ENCODE assay signal across 18 cellular contexts in the genomic region with DNA sequence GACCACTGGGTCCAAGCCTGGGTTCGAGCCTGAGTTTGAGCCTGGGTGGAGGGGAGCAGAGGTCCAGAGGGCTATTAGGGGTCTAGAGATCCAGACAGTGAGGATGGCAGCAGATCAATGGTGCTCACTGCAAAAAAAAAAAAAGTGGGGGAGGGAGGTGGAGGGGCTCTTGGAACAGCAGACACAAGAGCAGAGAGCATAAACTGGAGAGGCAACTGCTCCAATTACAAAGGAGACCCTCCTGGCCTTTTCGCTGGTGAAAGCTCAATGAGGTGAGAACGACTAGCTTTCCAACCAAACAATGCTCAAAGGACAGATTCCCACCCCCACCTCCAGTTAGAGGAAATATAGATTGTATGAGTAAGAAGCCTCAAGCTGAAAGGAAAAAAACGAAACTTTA.
"Had no signal": no experiment of that assay in that cellular context is flagged by ENCODE, and none has a peak within 500 bp of the region (broad histone marks: within the 10 kb centered on the region; RNA-seq: fewer than 3 reads in every experiment).

No MANE protein-coding gene starts in this region.

- H3K4me3 ChIP-seq: hepatocyte, left lung, psoas muscle, testis, upper lobe of left lung had no signal

- H3K4me1 ChIP-seq: left lung, psoas muscle, testis, upper lobe of left lung had no signal

- H3K4me2 ChIP-seq: hepatocyte had no signal

- H2AFZ ChIP-seq: hepatocyte had no signal

- H3K36me3 ChIP-seq: left lung, upper lobe of left lung had no signal

- H3K27ac ChIP-seq: hepatocyte, left lung, psoas muscle, testis, upper lobe of left lung had no signal

- H3K79me2 ChIP-seq: hepatocyte had no signal

- H3K27me3 ChIP-seq: hepatocyte, left lung, testis, upper lobe of left lung had no signal

- DNase-seq: activated CD4-positive, alpha-beta T cell treated with anti-CD3 and anti-CD28 coated beads, Interleukin-2, amount 10 ng/mL, durations not matched to agents 24 days and 14 days; activated CD8-positive, alpha-beta T cell treated with anti-CD3 and anti-CD28 coated beads for 36 hours; activated naive CD4-positive, alpha-beta T cell treated with Interleukin-2 at 50 U/mL for 16 hours; activated T-cell treated with anti-CD3 and anti-CD28 coated beads, Interleukin-2, amount 50 U/mL, for 1 hour; caudate nucleus; effector memory CD8-positive, alpha-beta T cell; foreskin fibroblast; kidney; left lung; midbrain; psoas muscle; right cardiac atrium; stimulated activated CD4-positive, alpha-beta T cell treated with anti-CD3 and anti-CD28 coated beads, Interleukin-15, amount 100 ng/mL, for 24 hours; stimulated activated CD4-positive, alpha-beta T cell treated with anti-CD3 and anti-CD28 coated beads, Interleukin-2, amount 100 ng/mL, for 48 hours; T-helper 9 cell; testis; upper lobe of left lung had no signal

- H3K9me3 ChIP-seq: left lung, psoas muscle, testis, upper lobe of left lung had no signal
